31 cellular contexts compared by ENCODE assay signal in genomic region chr16:10590342-10590741, GRCh38. TPM values are rescaled to one million over a fixed set of nuclear protein-coding genes. Genes with fewer than 3 reads are reported as not detected.
"Had no signal": no experiment of that assay in that cellular context is flagged by ENCODE, and none has a peak within 500 bp of the region (broad histone marks: within the 10 kb centered on the region; RNA-seq: fewer than 3 reads in every experiment).

No MANE protein-coding gene starts in this region.

- H3K27ac ChIP-seq: heart right ventricle, ovary, right lobe of liver, stomach, thyroid gland had no signal

- H3K36me3 ChIP-seq: esophagus squamous epithelium, heart right ventricle, ovary, right lobe of liver, stomach, thyroid gland had no signal

- FAIRE-seq: endometrium had no signal

- H3K4me2 ChIP-seq: smooth muscle cell had no signal

- H3K4me3 Mint-ChIP-seq: effector memory CD8-positive, alpha-beta T cell; immature natural killer cell; naive thymus-derived CD8-positive, alpha-beta T cell; nephron progenitor cell had no signal

- H3K4me3 ChIP-seq: esophagus squamous epithelium, heart right ventricle, ovary, right lobe of liver, smooth muscle cell, stomach, thyroid gland had no signal

- ATAC-seq: effector memory CD8-positive, alpha-beta T cell; heart right ventricle; left colon; naive thymus-derived CD8-positive, alpha-beta T cell; right lobe of liver had no signal

- H3K27ac Mint-ChIP-seq: effector memory CD8-positive, alpha-beta T cell; immature natural killer cell; nephron progenitor cell had no signal

- H3K9me3 ChIP-seq: esophagus squamous epithelium, heart right ventricle, ovary, right lobe of liver, stomach, thyroid gland had no signal

- H3K9me3 Mint-ChIP-seq: effector memory CD8-positive, alpha-beta T cell; immature natural killer cell; naive thymus-derived CD8-positive, alpha-beta T cell; nephron progenitor cell had no signal

- H3K36me3 Mint-ChIP-seq: immature natural killer cell; naive thymus-derived CD8-positive, alpha-beta T cell had no signal

- H3K27me3 ChIP-seq: ovary, right lobe of liver, thyroid gland had no signal

- DNase-seq: cerebellar nuclear complex; cortex of kidney; effector memory CD8-positive, alpha-beta T cell; erythroblast; esophagus squamous epithelium; foreskin melanocyte; glutamatergic neuron; heart right ventricle; hippocampal formation; immature natural killer cell; islet precursor cell; kidney glomerular epithelial cell; left colon; mammary epithelial cell; mesendoderm; midbrain; naive thymus-derived CD8-positive, alpha-beta T cell; nephron progenitor cell; occipital lobe; ovary; right lobe of liver; stimulated activated CD4-positive, alpha-beta T cell treated with anti-CD3 and anti-CD28 coated beads, Interleukin-12 subunit alpha, Interleukin-12 subunit beta, amount 100 ng/mL, for 4 hours; stimulated activated CD4-positive, alpha-beta T cell treated with anti-CD3 and anti-CD28 coated beads, Interleukin-1b, Interleukin-23, amount 100 ng/mL, for 48 hours; stimulated activated CD4-positive, alpha-beta T cell treated with anti-CD3 and anti-CD28 coated beads, Interleukin-4, amount 100 ng/mL, for 1 hour; stimulated activated CD8-positive, alpha-beta memory T cell treated with anti-CD3 and anti-CD28 coated beads, Interleukin-4, amount 100 ng/mL, for 48 hours; stimulated activated naive CD4-positive, alpha-beta T cell treated with Interleukin-2 at 50 U/mL for 16 hours; stomach; thyroid gland; trophoblast cell had no signal

- H3K4me1 ChIP-seq: right lobe of liver had no signal

- H3K4me1 Mint-ChIP-seq: immature natural killer cell had no signal

RNA-seq across cellular contexts. Expression of gene EMP2, which starts 9.9 kb away (rescaled TPM):
- total RNA-seq: naive thymus-derived CD8-positive, alpha-beta T cell had no signal
- polyA plus RNA-seq: immature natural killer cell; naive thymus-derived CD8-positive, alpha-beta T cell had no signal
